14 cellular contexts compared by ENCODE assay signal in the genomic region with DNA sequence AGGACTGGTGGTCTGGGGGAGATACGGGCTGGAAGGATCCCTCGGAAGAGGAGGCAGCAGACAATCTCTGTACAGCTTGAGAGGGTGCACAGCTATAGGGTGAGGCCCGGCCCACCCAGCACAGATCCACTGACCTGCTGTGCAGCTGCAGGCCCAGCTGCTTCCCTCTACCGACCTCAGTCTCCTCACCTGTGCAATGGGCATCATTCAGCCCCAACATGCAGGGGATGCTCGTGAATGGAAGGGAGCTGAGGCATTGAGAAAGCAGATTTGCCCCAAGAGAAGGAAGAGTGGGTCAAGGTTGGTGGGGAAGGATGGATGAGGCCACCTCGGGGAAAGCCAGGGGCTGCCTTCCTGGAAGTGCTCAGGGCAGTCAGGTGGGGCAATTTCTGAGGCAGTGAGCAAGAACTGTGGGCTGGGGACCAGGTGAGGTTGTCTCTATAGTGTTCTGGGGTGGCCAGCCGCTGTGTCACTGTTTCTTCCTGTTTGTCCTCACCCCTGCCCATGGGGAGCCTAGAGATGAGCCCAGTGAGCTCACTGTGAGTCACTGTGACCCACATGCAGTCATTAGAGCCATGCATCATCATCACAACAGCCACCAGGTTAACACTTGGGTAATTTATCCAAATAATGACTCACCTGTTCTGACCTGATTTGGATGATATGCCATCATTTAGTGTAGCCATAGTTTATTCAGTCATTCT. TPM values are rescaled to one million over a fixed set of nuclear protein-coding genes. Genes with fewer than 3 reads are reported as not detected.
DNase-seq lines count a peak whose midpoint lies in the region; TF ChIP-seq lines count a peak whose summit lies in the region.
"Had no signal": no experiment of that assay in that cellular context is flagged by ENCODE, and none has a peak within 500 bp of the region (broad histone marks: within the 10 kb centered on the region; RNA-seq: fewer than 3 reads in every experiment).

No MANE protein-coding gene starts in this region.

- TF ChIP-seq CTCF in kidney epithelial cell (IDR thresholded peaks at IDR 0.05; ENCODE audit: insufficient read depth, low read length, poor library complexity, severe bottlenecking) (no peak), thyroid gland (IDR thresholded peaks at IDR 0.05) (no peak)

- H3K4me3 Mint-ChIP-seq in activated CD4-positive, alpha-beta memory T cell treated with anti-CD3 and anti-CD28 coated beads for 36 hours: no peak overlapping the region
- H3K4me3 Mint-ChIP-seq: activated naive CD8-positive, alpha-beta T cell had no signal

- no peak for TF ChIP-seq POLR2A in thyroid gland (IDR thresholded peaks at IDR 0.05)

- 81% methylated on average over 5 of the region's 7 CpGs for WGBS in thyroid gland, 2 donors

- H3K9me3 ChIP-seq in thyroid gland: no peaks in the 10 kb centered on the region
- H3K9me3 ChIP-seq: BLaER1 had no signal

- no peak overlapping the region for H3K27ac Mint-ChIP-seq in activated CD4-positive, alpha-beta memory T cell treated with anti-CD3 and anti-CD28 coated beads for 36 hours
- H3K27ac Mint-ChIP-seq: activated naive CD8-positive, alpha-beta T cell had no signal

- DNase-seq in stimulated activated naive CD4-positive, alpha-beta T cell treated with Interleukin-2 at 50 U/mL for 16 hours (lab: John Stamatoyannopoulos, UW): peak; percentile 14
- DNase-seq in stimulated activated naive CD4-positive, alpha-beta T cell (lab: John Stamatoyannopoulos, UW): no peak
- peak; percentile 57 for DNase-seq in activated CD4-positive, alpha-beta memory T cell treated with anti-CD3 and anti-CD28 coated beads for 36 hours
- peak; percentile 39 for DNase-seq in kidney epithelial cell (ENCODE audit: low read depth)
- DNase-seq in DMS79 treated with DMSO at 0.1 percent for 48 hours (lab: John Stamatoyannopoulos, UW): no peak
- DNase-seq in Kasumi-1 (lab: John Stamatoyannopoulos, UW): no peak
- no peak for DNase-seq in midbrain (lab: John Stamatoyannopoulos, UW)
- DNase-seq in thyroid gland: no peak
- DNase-seq: MM.1S, NCI-H446 treated with DMSO at 0.1 percent for 48 hours, SHP77 had no signal

- no peaks in the 10 kb centered on the region for H3K27me3 ChIP-seq in kidney epithelial cell (ENCODE audit: control insufficient read depth, insufficient read depth, low read length)
- no peaks in the 10 kb centered on the region for H3K27me3 ChIP-seq in thyroid gland

- no peaks in the 10 kb centered on the region for H3K4me1 ChIP-seq in thyroid gland
- H3K4me1 ChIP-seq: BLaER1 had no signal

- no peak overlapping the region for H3K4me3 ChIP-seq in kidney epithelial cell (ENCODE audit: low read depth, low read length)
- no peak overlapping the region for H3K4me3 ChIP-seq in thyroid gland (replicated peaks in 1 of 3)
- H3K4me3 ChIP-seq: BLaER1 had no signal

- H3K9me3 Mint-ChIP-seq in activated CD4-positive, alpha-beta memory T cell treated with anti-CD3 and anti-CD28 coated beads for 36 hours: no peaks in the 10 kb centered on the region

- H3K4me1 Mint-ChIP-seq in activated CD4-positive, alpha-beta memory T cell treated with anti-CD3 and anti-CD28 coated beads for 36 hours (ENCODE audit: low read depth): no peaks in the 10 kb centered on the region

- no peaks in the 10 kb centered on the region for H3K36me3 ChIP-seq in kidney epithelial cell (ENCODE audit: control insufficient read depth, insufficient read depth, low read length)
- no peaks in the 10 kb centered on the region for H3K36me3 ChIP-seq in thyroid gland
- H3K36me3 ChIP-seq: BLaER1 had no signal

- CTCF ChIA-PET in activated CD4-positive, alpha-beta memory T cell treated with anti-CD3 and anti-CD28 coated beads for 36 hours (lab: Charles Lee): no interaction called here

- POLR2A ChIA-PET in activated CD4-positive, alpha-beta memory T cell treated with anti-CD3 and anti-CD28 coated beads for 36 hours (lab: Charles Lee): no interaction called here

- no peaks in the 10 kb centered on the region for H3K27me3 Mint-ChIP-seq in activated CD4-positive, alpha-beta memory T cell treated with anti-CD3 and anti-CD28 coated beads for 36 hours

- intact Hi-C loops in activated CD4-positive, alpha-beta memory T cell treated with anti-CD3 and anti-CD28 coated beads for 36 hours (cut with micrococcal nuclease): no loop called here
- intact Hi-C loops in thyroid gland (cut with DNase I): no loop called here

- H3K36me3 Mint-ChIP-seq in activated CD4-positive, alpha-beta memory T cell treated with anti-CD3 and anti-CD28 coated beads for 36 hours: no peaks in the 10 kb centered on the region
- H3K36me3 Mint-ChIP-seq: activated naive CD8-positive, alpha-beta T cell had no signal

- H3K27ac ChIP-seq in thyroid gland: no peak overlapping the region
- H3K27ac ChIP-seq: BLaER1 had no signal

RNA-seq across cellular contexts. Expression of a gene that starts 22.2 kb away (rescaled TPM):
- not detected for total RNA-seq in activated CD4-positive, alpha-beta memory T cell treated with anti-CD3 and anti-CD28 coated beads for 36 hours
- total RNA-seq in kidney epithelial cell: not detected in 2 replicates
- not detected for total RNA-seq in thyroid gland
- total RNA-seq: myocyte had no signal

Comparison
In these comparisons a context has a peak if more than half of its experiments do, and no peak if none do; other contexts are left out.
1. DNase-seq: peak in stimulated activated naive CD4-positive, alpha-beta T cell treated with Interleukin-2 at 50 U/mL for 16 hours (single experiment), activated CD4-positive, alpha-beta memory T cell treated with anti-CD3 and anti-CD28 coated beads for 36 hours (single experiment) and kidney epithelial cell (single experiment); none in stimulated activated naive CD4-positive, alpha-beta T cell (0 of 6), DMS79 treated with DMSO at 0.1 percent for 48 hours (single experiment), Kasumi-1 (0 of 2), midbrain (single experiment) and thyroid gland (0 of 2).